In genomic region chr2:10097352-10098148, GRCh38 we compare ENCODE assay signal across 8 cellular contexts. TPM values are rescaled to one million over a fixed set of nuclear protein-coding genes. Genes with fewer than 3 reads are reported as not detected.
DNase-seq lines count a peak whose midpoint lies in the region; ATAC-seq and TF ChIP-seq lines count a peak whose summit lies in the region.

No MANE protein-coding gene starts in this region.

- intact Hi-C loops in CD4-positive, alpha-beta T cell (cut with DNase I, micrococcal nuclease), result loop anchor here (1.0 kb wide), 1 partner anchor 25 kb away; no protein-coding TSS in a partner anchor
- intact Hi-C loops in cardiac septum (cut with DNase I) (loop anchor here (2.0 to 5.0 kb wide), 2 partner anchors 25 to 285 kb away; no protein-coding TSS in a partner anchor), posterior vena cava (cut with DNase I) (loop anchor here in 1 of 2 donors (5.0 kb wide), 1 partner anchor 210 kb away; no protein-coding TSS in a partner anchor)

- peaks cover 16% of the 10 kb centered on the region for H3K27me3 ChIP-seq in CD4-positive, alpha-beta T cell (ENCODE audit: control insufficient read depth, insufficient read depth, low read length)
- peaks cover 2% of the 10 kb centered on the region for H3K27me3 ChIP-seq in HL-60 (ENCODE audit: insufficient read depth, poor library complexity, severe bottlenecking)

- no peaks in the 10 kb centered on the region for H3K36me3 Mint-ChIP-seq in CD4-positive, alpha-beta T cell (ENCODE audit: low read depth)
- H3K36me3 Mint-ChIP-seq in activated naive CD8-positive, alpha-beta T cell treated with anti-CD3 and anti-CD28 coated beads for 36 hours, result no peaks in the 10 kb centered on the region

- H3K27ac Mint-ChIP-seq in CD4-positive, alpha-beta T cell, result no peak overlapping the region
- no peak overlapping the region for H3K27ac Mint-ChIP-seq in activated naive CD8-positive, alpha-beta T cell treated with anti-CD3 and anti-CD28 coated beads for 36 hours

- CTCF ChIA-PET in CD4-positive, alpha-beta T cell (lab: Charles Lee), result interaction anchor here (0.7 to 2.9 kb wide), 14 partner anchors 9 to 298 kb away, joined by 3 to 43 read pairs (median 4); no protein-coding TSS in a partner anchor

- H3K9me3 Mint-ChIP-seq in CD4-positive, alpha-beta T cell, result no peaks in the 10 kb centered on the region
- no peaks in the 10 kb centered on the region for H3K9me3 Mint-ChIP-seq in activated naive CD8-positive, alpha-beta T cell treated with anti-CD3 and anti-CD28 coated beads for 36 hours

- peak; percentile 75 for TF ChIP-seq CTCF in CD4-positive, alpha-beta T cell (IDR thresholded peaks at IDR 0.05)
- TF ChIP-seq CTCF in HL-60 (IDR thresholded peaks at IDR 0.05; ENCODE audit: insufficient read depth, low read length), result peak; percentile 79

- DNase-seq in CD4-positive, alpha-beta T cell, result peak in 4 of 10 experiments; percentile 6 to 47 (median 20)
- DNase-seq in HL-60 (ENCODE audit: low read depth in 1 of 2, low spot score in 1 of 2), result peak in 1 of 2 experiments; percentile 53
- peak; percentile 19 for DNase-seq in NOMO-1 treated with dmso at 0.1 percent for 144 hours (lab: John Stamatoyannopoulos, UW; ENCODE audit: unreplicated experiment)
- DNase-seq in activated naive CD8-positive, alpha-beta T cell treated with anti-CD3 and anti-CD28 coated beads for 36 hours, result peak; percentile 36
- peak; percentile 90 for DNase-seq in cardiac septum (ENCODE audit: low spot score)
- peak; percentile 92 for DNase-seq in posterior vena cava (ENCODE audit: low spot score)
- no peak for DNase-seq in cortex of kidney (lab: John Stamatoyannopoulos, UW)

- H3K9me3 ChIP-seq in CD4-positive, alpha-beta T cell (ENCODE audit: control insufficient read depth, low read length), result no peaks in the 10 kb centered on the region

- H3K27ac ChIP-seq in CD4-positive, alpha-beta T cell (ENCODE audit: low read depth, low read length), result no peak overlapping the region
- no peak overlapping the region for H3K27ac ChIP-seq in HL-60 (replicated peaks)

- peaks cover 51% of the 10 kb centered on the region for H3K27me3 Mint-ChIP-seq in CD4-positive, alpha-beta T cell
- peaks cover 60% of the 10 kb centered on the region for H3K27me3 Mint-ChIP-seq in activated naive CD8-positive, alpha-beta T cell treated with anti-CD3 and anti-CD28 coated beads for 36 hours

- peaks cover 2% of the 10 kb centered on the region for H3K4me1 Mint-ChIP-seq in CD4-positive, alpha-beta T cell (ENCODE audit: low read depth)
- H3K4me1 Mint-ChIP-seq in activated naive CD8-positive, alpha-beta T cell treated with anti-CD3 and anti-CD28 coated beads for 36 hours, result peaks cover 2% of the 10 kb centered on the region

- no peak overlapping the region for H3K4me3 Mint-ChIP-seq in CD4-positive, alpha-beta T cell
- no peak overlapping the region for H3K4me3 Mint-ChIP-seq in activated naive CD8-positive, alpha-beta T cell treated with anti-CD3 and anti-CD28 coated beads for 36 hours

- peak; percentile 75 for ATAC-seq in CD4-positive, alpha-beta T cell (ENCODE audit: poor library complexity)
- ATAC-seq in GM19043 (IDR thresholded peaks at IDR 0.05; ENCODE audit: low read depth, unreplicated experiment), result peak; percentile 77

- H3K4me3 ChIP-seq in HL-60 (replicated peaks; ENCODE audit: insufficient read depth, low read length), result no peak overlapping the region

- POLR2A ChIA-PET in CD4-positive, alpha-beta T cell (lab: Charles Lee), result interaction anchor here (0.7 kb wide), 1 partner anchor 92 kb away, joined by 3 read pairs; no protein-coding TSS in a partner anchor

RNA-seq across cellular contexts. Expression of gene CYS1, which starts 17.3 kb away (rescaled TPM):
- not detected for total RNA-seq in CD4-positive, alpha-beta T cell
- not detected for total RNA-seq in activated naive CD8-positive, alpha-beta T cell treated with anti-CD3 and anti-CD28 coated beads for 36 hours
- total RNA-seq in cardiac septum (3.8 TPM), posterior vena cava (1 to 10 TPM; 3.0 to 9.1 TPM)

RNA-seq across cellular contexts. Expression of gene RRM2, which starts 25.0 kb away (rescaled TPM):
- total RNA-seq in CD4-positive, alpha-beta T cell, result 1 to 10 TPM; 1.4 to 1.6 TPM
- total RNA-seq in activated naive CD8-positive, alpha-beta T cell treated with anti-CD3 and anti-CD28 coated beads for 36 hours, result 100 to 1,000 TPM; 414 to 424 TPM
- 0.35 TPM for total RNA-seq in cardiac septum
- 1 to 10 TPM in 1 of 2 donors, under 1 TPM in 1; 0.67 to 1.5 TPM for total RNA-seq in posterior vena cava

RNA-seq across cellular contexts. Expression of gene KLF11, which starts 54.2 kb away (rescaled TPM):
- 10 to 100 TPM; 26.7 to 29.6 TPM for total RNA-seq in CD4-positive, alpha-beta T cell
- 1 to 10 TPM; 3.7 to 3.9 TPM for total RNA-seq in activated naive CD8-positive, alpha-beta T cell treated with anti-CD3 and anti-CD28 coated beads for 36 hours
- total RNA-seq in cardiac septum (22.3 TPM), posterior vena cava (10 to 100 TPM; 25.0 to 55.4 TPM)

Comparison
In these comparisons a context has a peak if more than half of its experiments do, and no peak if none do; other contexts are left out.
1. RNA of gene RRM2, which starts 25.0 kb away (total RNA-seq): 414 to 424 TPM in activated naive CD8-positive, alpha-beta T cell treated with anti-CD3 and anti-CD28 coated beads for 36 hours; 1.4 to 1.6 TPM in CD4-positive, alpha-beta T cell, 0.67 to 1.5 TPM in posterior vena cava and 0.35 TPM in cardiac septum (single experiment); every median in the first group is over 100 times any median in the second.